8 cellular contexts compared by ENCODE assay signal in genomic region chr1:149636286-149637122, GRCh38.
A peak's percentile ranks its signal among the peaks of the same experiment; 100 is the strongest.
DNase-seq lines count a peak whose midpoint lies in the region; ATAC-seq and TF ChIP-seq lines count a peak whose summit lies in the region.
"Not testable (repeated sequence)": the region's sequence is repeated elsewhere in the genome, so short reads cannot be mapped to it uniquely, and the experiment has no call there.

No MANE protein-coding gene starts in this region.

- TF ChIP-seq EP300 in Ishikawa (IDR thresholded peaks at IDR 0.05; ENCODE audit: borderline replicate concordance) = not testable (repeated sequence)

- H3K27ac ChIP-seq in epithelial cell of prostate = peak overlapping the region; percentile 80

- DNase-seq in DMS 273 treated with DMSO at 0.1 percent for 48 hours (lab: John Stamatoyannopoulos, UW) (peak; percentile 97), OCI-M1 (lab: John Stamatoyannopoulos, UW) (peak; percentile 98), activated T-cell treated with anti-CD3 and anti-CD28 coated beads for 48 hours (ENCODE audit: low read depth) (peak; percentile 86), epithelial cell of prostate (ENCODE audit: low read depth, low spot score) (peak; percentile 74), middle frontal gyrus (ENCODE audit: extremely low spot score, low spot score) (peak; percentile 66)
- DNase-seq in stimulated activated CD8-positive, alpha-beta memory T cell treated with anti-CD3 and anti-CD28 coated beads, Interleukin-15, amount 100 ng/mL, for 24 hours (ENCODE audit: low read depth) = peak; percentile 69

- ATAC-seq in GM21717 (IDR thresholded peaks at IDR 0.05; ENCODE audit: unreplicated experiment) = peak; percentile 84

- TF ChIP-seq RAD21 in Ishikawa (IDR thresholded peaks at IDR 0.05; ENCODE audit: low read depth) = peak; percentile 17; the same call in 1 of the 2 replicates

TF ChIP-seq in Ishikawa, 13 proteins besides CTCF, POLR2A, EP300 and RAD21:
- TF ChIP-seq TCF12 (IDR thresholded peaks at IDR 0.05; ENCODE audit: low read depth) (peak; percentile 58; the same call in 1 of the 2 replicates), CEBPB (IDR thresholded peaks at IDR 0.05) (peak; percentile 51), YY1 (IDR thresholded peaks at IDR 0.05; ENCODE audit: low read depth) (peak; percentile 39; the same call in 1 of the 2 replicates), MAX (IDR thresholded peaks at IDR 0.05) (peak; percentile 66), CREB1 (IDR thresholded peaks at IDR 0.05; ENCODE audit: low read depth) (peak; percentile 60; the same call in 1 of the 2 replicates)

Comparison
In these comparisons a context has a peak if more than half of its experiments do, and no peak if none do; other contexts are left out.
1. Peak in every context shown above with its lines: DNase-seq, ATAC-seq and H3K27ac ChIP-seq.